ENCODE assay signal across 9 cellular contexts in the genomic region with DNA sequence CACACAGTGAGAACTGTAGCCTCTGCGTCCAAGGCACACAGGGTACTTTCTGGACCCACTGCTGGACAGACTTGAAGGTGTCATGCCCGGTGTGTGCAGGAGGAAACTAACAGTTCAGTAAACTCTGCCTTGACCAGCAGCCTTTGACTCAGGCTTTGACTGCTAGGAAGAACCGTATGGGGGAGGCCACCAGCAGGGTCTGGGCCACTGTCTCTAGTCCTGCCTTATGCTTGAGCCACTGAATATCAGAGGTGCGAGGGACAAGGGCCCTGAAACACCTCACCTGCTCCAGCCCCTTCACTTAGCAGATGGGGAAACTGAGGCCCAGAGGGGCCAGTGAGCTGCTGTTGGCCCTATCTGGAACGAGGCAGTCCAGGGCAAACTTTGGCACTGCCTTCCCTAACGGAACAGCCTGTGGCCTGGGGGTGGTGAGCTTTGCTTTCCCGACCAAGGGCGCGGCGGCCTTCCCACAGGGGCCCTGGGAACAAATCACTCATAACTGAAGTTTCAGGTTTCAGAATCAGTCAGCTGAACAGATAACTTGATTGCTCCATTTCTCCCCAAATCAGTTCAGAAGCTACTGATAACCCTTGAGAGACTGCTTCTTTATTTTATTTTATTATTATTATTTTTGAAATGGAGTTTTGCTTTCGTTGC.
DNase-seq lines count a peak whose midpoint lies in the region; ATAC-seq and TF ChIP-seq lines count a peak whose summit lies in the region.
"Had no signal": no experiment of that assay in that cellular context is flagged by ENCODE, and none has a peak within 500 bp of the region (broad histone marks: within the 10 kb centered on the region; RNA-seq: fewer than 3 reads in every experiment).

No MANE protein-coding gene starts in this region.

- H4K20me1 ChIP-seq in mammary epithelial cell (ENCODE audit: insufficient read depth, low read length): no peaks in the 10 kb centered on the region

- in situ Hi-C loops in mammary epithelial cell (cut with MboI; ENCODE audit: low sequenced_read_pairs in 2 of 2): no loop called here

- intact Hi-C loops in mammary epithelial cell (cut with micrococcal nuclease): no loop called here

- peaks cover 2% of the 10 kb centered on the region for H3K36me3 ChIP-seq in mammary epithelial cell (ENCODE audit: insufficient read depth, low read length)

- H3K4me3 ChIP-seq in mammary epithelial cell (replicated peaks in 1 of 3; ENCODE audit: insufficient read depth in 1 of 3, low read depth in 2 of 3, low read length in 3 of 3): no peak overlapping the region

- H3K27me3 ChIP-seq in mammary epithelial cell (ENCODE audit: insufficient read depth, low read length): no peaks in the 10 kb centered on the region

- CTCF ChIA-PET in activated CD4-positive, alpha-beta T cell treated with anti-CD3 and anti-CD28 coated beads, Interleukin-2, amount 10 ng/mL, durations not matched to agents 7 days and 5 days (lab: Charles Lee): interaction anchor here (0.9 to 1.9 kb wide), 4 partner anchors 12 to 132 kb away, joined by 3 to 5 read pairs (median 4); no protein-coding TSS in a partner anchor
- CTCF ChIA-PET in mammary epithelial cell (lab: Charles Lee; ENCODE audit: low non-redundant PET): no interaction called here

- no TSS peak for BruUV-seq in mammary epithelial cell (replicated peaks; lab: Mats Ljungman, UMichigan)

- peaks cover 8% of the 10 kb centered on the region for H3K4me1 ChIP-seq in mammary epithelial cell (ENCODE audit: insufficient read depth, low read length)

- H3K9ac ChIP-seq in mammary epithelial cell (ENCODE audit: insufficient read depth, low read length): no peak overlapping the region

- no peak overlapping the region for H3K27ac ChIP-seq in mammary epithelial cell (ENCODE audit: insufficient read depth, low read depth, low read length)

- no peaks in the 10 kb centered on the region for H3K27me3 Mint-ChIP-seq in activated CD4-positive, alpha-beta T cell treated with anti-CD3 and anti-CD28 coated beads, Interleukin-2, amount 10 ng/mL, durations not matched to agents 7 days and 5 days

- DNase-seq in activated CD4-positive, alpha-beta T cell treated with anti-CD3 and anti-CD28 coated beads, Interleukin-2, amount 10 ng/mL, durations not matched to agents 7 days and 5 days: no peak
- DNase-seq in stimulated activated CD4-positive, alpha-beta T cell treated with anti-CD3 and anti-CD28 coated beads, Interleukin-1b, Interleukin-23, amount 100 ng/mL, for 48 hours: peak; percentile 51
- no peak for DNase-seq in mammary epithelial cell
- no peak for DNase-seq in HuH-7.5 (ENCODE audit: low spot score)
- no peak for DNase-seq in DMS 273 (lab: John Stamatoyannopoulos, UW; ENCODE audit: unreplicated experiment)
- no peak for DNase-seq in NCI-H187 (lab: John Stamatoyannopoulos, UW)
- DNase-seq: NCI-H2227 treated with DMSO at 0.1 percent for 48 hours had no signal

- no peaks in the 10 kb centered on the region for H3K9me3 ChIP-seq in mammary epithelial cell (replicated peaks; ENCODE audit: insufficient read depth, low read length)

- H3K4me3 Mint-ChIP-seq in activated CD4-positive, alpha-beta T cell treated with anti-CD3 and anti-CD28 coated beads, Interleukin-2, amount 10 ng/mL, durations not matched to agents 7 days and 5 days: no peak overlapping the region

- POLR2A ChIA-PET in activated CD4-positive, alpha-beta T cell treated with anti-CD3 and anti-CD28 coated beads, Interleukin-2, amount 10 ng/mL, durations not matched to agents 7 days and 5 days (lab: Charles Lee): no interaction called here

- 86% methylated on average over 8 of the region's 11 CpGs for WGBS in mammary epithelial cell (ENCODE audit: low coverage, missing lambda C conversion rate)

- peaks cover 5% of the 10 kb centered on the region for H3K36me3 Mint-ChIP-seq in activated CD4-positive, alpha-beta T cell treated with anti-CD3 and anti-CD28 coated beads, Interleukin-2, amount 10 ng/mL, durations not matched to agents 7 days and 5 days (ENCODE audit: low read depth)

- H3K4me1 Mint-ChIP-seq in activated CD4-positive, alpha-beta T cell treated with anti-CD3 and anti-CD28 coated beads, Interleukin-2, amount 10 ng/mL, durations not matched to agents 7 days and 5 days: peaks cover 41% of the 10 kb centered on the region

- H3K79me2 ChIP-seq in mammary epithelial cell (ENCODE audit: insufficient read depth, low read length): no peaks in the 10 kb centered on the region

- ATAC-seq in GM18519 (IDR thresholded peaks at IDR 0.05; ENCODE audit: low FRiP score, unreplicated experiment) (peak; percentile 47), HG02623 (IDR thresholded peaks at IDR 0.05; ENCODE audit: unreplicated experiment) (peak; percentile 47)

- no peak overlapping the region for H3K4me2 ChIP-seq in mammary epithelial cell (ENCODE audit: insufficient read depth, low read depth, low read length)

- no peaks in the 10 kb centered on the region for H3K9me3 Mint-ChIP-seq in activated CD4-positive, alpha-beta T cell treated with anti-CD3 and anti-CD28 coated beads, Interleukin-2, amount 10 ng/mL, durations not matched to agents 7 days and 5 days

- no peak overlapping the region for H2AFZ ChIP-seq in mammary epithelial cell (ENCODE audit: low read depth, low read length)

- peak overlapping the region; percentile 62 for H3K27ac Mint-ChIP-seq in activated CD4-positive, alpha-beta T cell treated with anti-CD3 and anti-CD28 coated beads, Interleukin-2, amount 10 ng/mL, durations not matched to agents 7 days and 5 days

- dilution Hi-C loops in mammary epithelial cell (cut with HindIII; ENCODE audit: low sequenced_read_pairs): no loop called here

- no peak for TF ChIP-seq CTCF in mammary epithelial cell (conservative IDR thresholded peaks at IDR 0.05 in 1 of 2, IDR thresholded peaks at IDR 0.05 in 1 of 2; ENCODE audit: extremely low read depth in 1 of 2, insufficient read depth in 1 of 2, low read depth in 1 of 2, low read length in 2 of 2)
